In genomic region chr6:5442319-5442718, GRCh38 we compare ENCODE assay signal across 23 cellular contexts.
DNase-seq lines count a peak whose midpoint lies in the region; ATAC-seq and TF ChIP-seq lines count a peak whose summit lies in the region.
"Had no signal": no experiment of that assay in that cellular context is flagged by ENCODE, and none has a peak within 500 bp of the region (broad histone marks: within the 10 kb centered on the region; RNA-seq: fewer than 3 reads in every experiment).

No MANE protein-coding gene starts in this region.

- no peak for ATAC-seq in memory B cell (ENCODE audit: low read depth)
- ATAC-seq in PC-3, result no peak
- ATAC-seq: A549, GM12878, HCT116 had no signal

- intact Hi-C loops in PC-3 (cut with micrococcal nuclease), result no loop called here

- H3F3A ChIP-seq in OCI-LY1 (ENCODE audit: insufficient read depth, low read length), result no peaks in the 10 kb centered on the region
- no peaks in the 10 kb centered on the region for H3F3A ChIP-seq in PC-3 (ENCODE audit: low read length, unreplicated experiment)

- H3K9ac ChIP-seq in OCI-LY1 (ENCODE audit: low read length), result no peak overlapping the region
- no peak overlapping the region for H3K9ac ChIP-seq in PC-3 (ENCODE audit: low read length)
- H3K9ac ChIP-seq: BLaER1 treated with 17β-estradiol and CSF1 and Interleukin-3, amounts not matched to agents 10 nM and 100 nM; GM23248 had no signal

- H3K27ac ChIP-seq in OCI-LY1 (ENCODE audit: low read depth, low read length, poor library complexity, severe bottlenecking) (peak overlapping the region; percentile 82), WERI-Rb-1 (no peak overlapping the region), PC-3 (ENCODE audit: low read length) (no peak overlapping the region)
- H3K27ac ChIP-seq: A549; BLaER1 treated with 17β-estradiol and CSF1 and Interleukin-3, amounts not matched to agents 10 nM and 100 nM; GM23248 had no signal

- BruUV-seq in PC-3 (replicated peaks; lab: Mats Ljungman, UMichigan), result no TSS peak

- POLR2A ChIA-PET in PC-3 (lab: Charles Lee; ENCODE audit: unreplicated experiment), result no interaction called here

- TF ChIP-seq CTCF in OCI-LY1 (IDR thresholded peaks at IDR 0.05; ENCODE audit: low read length), result no peak
- TF ChIP-seq CTCF in chondrocyte (IDR thresholded peaks at IDR 0.05), result no peak
- no peak for TF ChIP-seq CTCF in WERI-Rb-1 (IDR thresholded peaks at IDR 0.05; ENCODE audit: low read depth, low read length)
- no peak for TF ChIP-seq CTCF in PC-3 (conservative IDR thresholded peaks at IDR 0.05; ENCODE audit: low read depth, low read length)

- H3K27ac Mint-ChIP-seq in chondrocyte (ENCODE audit: unreplicated experiment) (peak overlapping the region; percentile 53), memory B cell (peak overlapping the region; percentile 67)
- H3K27ac Mint-ChIP-seq: CD14-positive monocyte; CD4-positive, alpha-beta T cell; CD8-positive, alpha-beta memory T cell had no signal

- no peaks in the 10 kb centered on the region for H3K27me3 ChIP-seq in OCI-LY1 (ENCODE audit: insufficient read depth, low read length)
- no peaks in the 10 kb centered on the region for H3K27me3 ChIP-seq in WERI-Rb-1 (ENCODE audit: insufficient read depth, low read depth, severe bottlenecking)
- H3K27me3 ChIP-seq in PC-3 (ENCODE audit: low read length), result no peaks in the 10 kb centered on the region
- H3K27me3 ChIP-seq: BE2C; BLaER1 treated with 17β-estradiol and CSF1 and Interleukin-3, amounts not matched to agents 10 nM and 100 nM had no signal

- no peak overlapping the region for H3K4me3 ChIP-seq in OCI-LY1 (ENCODE audit: low read depth, low read length, poor library complexity, severe bottlenecking)
- no peak overlapping the region for H3K4me3 ChIP-seq in WERI-Rb-1 (ENCODE audit: low read depth, low read length)
- H3K4me3 ChIP-seq in PC-3 (ENCODE audit: low read length), result no peak overlapping the region
- H3K4me3 ChIP-seq: A549; BLaER1 treated with 17β-estradiol and CSF1 and Interleukin-3, amounts not matched to agents 10 nM and 100 nM; GM12878; GM23248 had no signal

- H3K4me2 ChIP-seq in OCI-LY1 (ENCODE audit: low read length), result no peak overlapping the region; the same call in 1 of the 2 replicates
- H3K4me2 ChIP-seq in PC-3 (ENCODE audit: low read length), result no peak overlapping the region
- H3K4me2 ChIP-seq: A549; BLaER1 treated with 17β-estradiol and CSF1 and Interleukin-3, amounts not matched to agents 10 nM and 100 nM had no signal

- H4K20me1 ChIP-seq in OCI-LY1 (ENCODE audit: insufficient read depth, low read length) (no peaks in the 10 kb centered on the region), PC-3 (ENCODE audit: low read length) (no peaks in the 10 kb centered on the region)
- H4K20me1 ChIP-seq: BLaER1 treated with 17β-estradiol and CSF1 and Interleukin-3, amounts not matched to agents 10 nM and 100 nM had no signal

- DNase-seq in chondrocyte (ENCODE audit: low spot score) (no peak), memory B cell (ENCODE audit: low spot score in 2 of 2) (no peak), WERI-Rb-1 (no peak), PC-3 (no peak), NCI-H187 treated with DMSO at 0.1 percent for 48 hours (lab: John Stamatoyannopoulos, UW) (no peak)
- DNase-seq: 8988T; ACHN; AML-193; BE2C; CD4-positive, alpha-beta T cell; CD8-positive, alpha-beta memory T cell; DMS 273 treated with DMSO at 0.1 percent for 48 hours; DMS79; EL; GDM1; GM23248; H7 had no signal

- H3K9me2 ChIP-seq in OCI-LY1 (ENCODE audit: low read depth, low read length), result no peaks in the 10 kb centered on the region
- H3K9me2 ChIP-seq in PC-3 (replicated peaks; ENCODE audit: low read length), result no peaks in the 10 kb centered on the region

- no peaks in the 10 kb centered on the region for H3K36me3 ChIP-seq in OCI-LY1 (ENCODE audit: insufficient read depth, low read length)
- no peaks in the 10 kb centered on the region for H3K36me3 ChIP-seq in WERI-Rb-1
- H3K36me3 ChIP-seq in PC-3 (ENCODE audit: low read depth, low read length), result no peaks in the 10 kb centered on the region
- H3K36me3 ChIP-seq: BE2C; BLaER1 treated with 17β-estradiol and CSF1 and Interleukin-3, amounts not matched to agents 10 nM and 100 nM had no signal

- no peaks in the 10 kb centered on the region for H3K9me3 ChIP-seq in OCI-LY1 (ENCODE audit: low read length)
- H3K9me3 ChIP-seq in WERI-Rb-1 (ENCODE audit: severe bottlenecking), result no peaks in the 10 kb centered on the region
- H3K9me3 ChIP-seq in PC-3 (ENCODE audit: low read length), result no peaks in the 10 kb centered on the region
- H3K9me3 ChIP-seq: A549, BE2C had no signal

- H3K9me3 Mint-ChIP-seq in chondrocyte (ENCODE audit: low read depth) (peaks cover 4% of the 10 kb centered on the region), memory B cell (no peaks in the 10 kb centered on the region)
- H3K9me3 Mint-ChIP-seq: CD4-positive, alpha-beta T cell had no signal

- CTCF ChIA-PET in PC-3 (lab: Charles Lee), result no interaction called here

- no peaks in the 10 kb centered on the region for H3K27me3 Mint-ChIP-seq in chondrocyte (ENCODE audit: low read depth)
- H3K27me3 Mint-ChIP-seq in memory B cell, result no peaks in the 10 kb centered on the region
- H3K27me3 Mint-ChIP-seq: CD4-positive, alpha-beta T cell; CD8-positive, alpha-beta memory T cell had no signal

- no peak overlapping the region for H2AFZ ChIP-seq in OCI-LY1 (ENCODE audit: low read length)
- H2AFZ ChIP-seq in PC-3 (ENCODE audit: low read length), result no peak overlapping the region
- H2AFZ ChIP-seq: GM23248 had no signal

- H3K79me2 ChIP-seq in OCI-LY1 (ENCODE audit: insufficient read depth, low read length) (no peaks in the 10 kb centered on the region), PC-3 (ENCODE audit: low read length) (no peaks in the 10 kb centered on the region; the same call in 1 of the 2 replicates)

- H3K4me1 Mint-ChIP-seq in chondrocyte (ENCODE audit: low read depth) (peaks cover 24% of the 10 kb centered on the region), memory B cell (peaks cover 14% of the 10 kb centered on the region)

- H3K4me3 Mint-ChIP-seq in chondrocyte (ENCODE audit: unreplicated experiment) (no peak overlapping the region), memory B cell (no peak overlapping the region)
- H3K4me3 Mint-ChIP-seq: CD14-positive monocyte; CD4-positive, alpha-beta T cell; CD8-positive, alpha-beta memory T cell had no signal

- peaks cover 49% of the 10 kb centered on the region for H3K4me1 ChIP-seq in OCI-LY1 (ENCODE audit: insufficient read depth, low read length, severe bottlenecking)
- peaks cover 20% of the 10 kb centered on the region for H3K4me1 ChIP-seq in PC-3 (ENCODE audit: insufficient read depth, low read length)
- H3K4me1 ChIP-seq: BE2C had no signal

- peaks cover 1% of the 10 kb centered on the region for H3K36me3 Mint-ChIP-seq in chondrocyte (ENCODE audit: low read depth)
- H3K36me3 Mint-ChIP-seq in memory B cell, result peaks cover 20% of the 10 kb centered on the region
